21 cellular contexts compared by ENCODE assay signal in the genomic region with DNA sequence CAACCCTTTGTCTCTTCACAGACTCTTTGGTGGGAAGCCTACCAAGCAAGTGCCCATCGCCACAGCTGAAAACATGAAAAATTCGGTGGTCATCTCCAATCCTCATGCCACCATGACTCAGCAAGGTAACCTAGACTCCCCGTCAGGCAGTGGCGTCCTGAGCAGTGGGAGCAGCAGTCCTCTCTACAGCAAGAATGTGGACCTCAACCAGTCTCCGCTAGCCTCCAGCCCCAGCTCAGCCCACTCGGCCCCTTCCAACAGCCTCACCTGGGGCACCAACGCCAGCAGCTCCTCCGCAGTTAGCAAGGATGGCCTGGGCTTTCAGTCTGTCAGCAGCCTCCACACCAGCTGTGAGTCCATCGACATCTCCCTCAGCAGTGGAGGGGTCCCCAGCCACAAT.
A peak's percentile ranks its signal among the peaks of the same experiment; 100 is the strongest.
DNase-seq lines count a peak whose midpoint lies in the region; ATAC-seq and TF ChIP-seq lines count a peak whose summit lies in the region.
"Had no signal": no experiment of that assay in that cellular context is flagged by ENCODE, and none has a peak within 500 bp of the region (broad histone marks: within the 10 kb centered on the region; RNA-seq: fewer than 3 reads in every experiment).

No MANE protein-coding gene starts in this region.

- H4K8ac ChIP-seq in mesenchymal stem cell (ENCODE audit: low read length) = no peak overlapping the region

- H3F3A ChIP-seq in smooth muscle cell (ENCODE audit: low read depth) = peaks cover 14% of the 10 kb centered on the region

- no peak for DNase-seq in RWPE1 (ENCODE audit: low spot score)
- DNase-seq in dorsolateral prefrontal cortex = no peak
- no peak for DNase-seq in mesenchymal stem cell
- no peak for DNase-seq in smooth muscle cell (lab: John Stamatoyannopoulos, UW; ENCODE audit: unreplicated experiment)
- no peak for DNase-seq in T-helper 2 cell
- DNase-seq in stimulated activated naive B cell treated with anti-CD40 and anti-IgM and Interleukin-4, amounts not matched to agents 10 μg/mL and 1 μg/mL and 100 μg/mL, for 72 hours = no peak
- DNase-seq in activated naive CD4-positive, alpha-beta T cell treated with anti-CD3 and anti-CD28 coated beads, Interleukin-2, amount 50 U/mL, for 72 hours (ENCODE audit: low spot score in 2 of 2) = no peak
- DNase-seq: activated CD4-positive, alpha-beta T cell treated with anti-CD3 and anti-CD28 coated beads for 4 hours; activated CD8-positive, alpha-beta memory T cell treated with anti-CD3 and anti-CD28 coated beads, Interleukin-2, amount 10 ng/mL, durations not matched to agents 7 days and 5 days; CD8-positive, alpha-beta memory T cell; DMS79 treated with DMSO at 0.1 percent for 48 hours; immature natural killer cell; NCI-H1417 treated with DMSO at 0.1 percent for 48 hours; NCI-H524; ovary had no signal

- H3K14ac ChIP-seq in mesenchymal stem cell (ENCODE audit: low read length in 2 of 2) = no peak overlapping the region

- POLR2A ChIA-PET in RWPE1 (lab: Yijun Ruan, JAX; ENCODE audit: low non-redundant PET) = no interaction called here

- no peak overlapping the region for H3K4me3 Mint-ChIP-seq in stimulated activated naive B cell treated with anti-CD40 and anti-IgM and Interleukin-4, amounts not matched to agents 10 μg/mL and 1 μg/mL and 100 μg/mL, for 72 hours
- H3K4me3 Mint-ChIP-seq: activated CD8-positive, alpha-beta memory T cell treated with anti-CD3 and anti-CD28 coated beads, Interleukin-2, amount 10 ng/mL, durations not matched to agents 7 days and 5 days; activated naive CD8-positive, alpha-beta T cell; activated T-helper 1 cell treated with anti-CD3 and anti-CD28 coated beads, Interleukin-12 subunit alpha, Interleukin-12 subunit beta, Interleukin-2, Interleukin-4 antibody, amounts not matched to agents 30 ng/mL and 10 ng/mL and 1 ng/mL, durations not matched to agents 14 hours and 24 hours and 36 hours; CD8-positive, alpha-beta memory T cell; dendritic cell treated with granulocyte-macrophage colony-stimulating factor and Interleukin-4, amounts not matched to agents 40 ng/mL and 50 ng/mL, for 4 days; immature natural killer cell; stimulated activated effector memory CD8-positive, alpha-beta T cell treated with anti-CD3 and anti-CD28 coated beads, Interleukin-12 subunit alpha, Interleukin-12 subunit beta, amount 100 ng/mL, for 72 hours had no signal

- H3K27ac ChIP-seq in RWPE1 = peak overlapping the region; percentile 67
- H3K27ac ChIP-seq in dorsolateral prefrontal cortex = peak overlapping the region in 55 of 59 donors; percentile 0 to 84 (median 71)
- H3K27ac ChIP-seq in mesenchymal stem cell (ENCODE audit: low read length, poor library complexity, severe bottlenecking) = no peak overlapping the region
- H3K27ac ChIP-seq in smooth muscle cell (ENCODE audit: low read depth) = peak overlapping the region; percentile 70

- H3K27ac Mint-ChIP-seq in stimulated activated naive B cell treated with anti-CD40 and anti-IgM and Interleukin-4, amounts not matched to agents 10 μg/mL and 1 μg/mL and 100 μg/mL, for 72 hours = no peak overlapping the region
- H3K27ac Mint-ChIP-seq in activated naive CD4-positive, alpha-beta T cell treated with anti-CD3 and anti-CD28 coated beads, Interleukin-2, amount 50 U/mL, for 72 hours = no peak overlapping the region
- H3K27ac Mint-ChIP-seq: activated CD8-positive, alpha-beta memory T cell treated with anti-CD3 and anti-CD28 coated beads, Interleukin-2, amount 10 ng/mL, durations not matched to agents 7 days and 5 days; activated naive CD8-positive, alpha-beta T cell; activated T-helper 1 cell treated with anti-CD3 and anti-CD28 coated beads, Interleukin-12 subunit alpha, Interleukin-12 subunit beta, Interleukin-2, Interleukin-4 antibody, amounts not matched to agents 30 ng/mL and 10 ng/mL and 1 ng/mL, durations not matched to agents 14 hours and 24 hours and 36 hours; CD8-positive, alpha-beta memory T cell; dendritic cell treated with granulocyte-macrophage colony-stimulating factor and Interleukin-4, amounts not matched to agents 40 ng/mL and 50 ng/mL, for 4 days; immature natural killer cell; stimulated activated effector memory CD8-positive, alpha-beta T cell treated with anti-CD3 and anti-CD28 coated beads, Interleukin-12 subunit alpha, Interleukin-12 subunit beta, amount 100 ng/mL, for 72 hours had no signal

- ATAC-seq in GM21619 (IDR thresholded peaks at IDR 0.05; ENCODE audit: unreplicated experiment) = no peak
- no peak for ATAC-seq in stimulated activated naive B cell treated with anti-CD40 and anti-IgM and Interleukin-4, amounts not matched to agents 10 μg/mL and 1 μg/mL and 100 μg/mL, for 72 hours (replicated peaks)
- ATAC-seq in activated naive CD4-positive, alpha-beta T cell treated with anti-CD3 and anti-CD28 coated beads, Interleukin-2, amount 50 U/mL, for 72 hours = no peak
- ATAC-seq: activated CD8-positive, alpha-beta memory T cell treated with anti-CD3 and anti-CD28 coated beads, Interleukin-2, amount 10 ng/mL, durations not matched to agents 7 days and 5 days; HepG2; stimulated activated effector memory CD8-positive, alpha-beta T cell treated with anti-CD3 and anti-CD28 coated beads, Interleukin-12 subunit alpha, Interleukin-12 subunit beta, amount 100 ng/mL, for 72 hours had no signal

- H4K20me1 ChIP-seq in smooth muscle cell (ENCODE audit: low read depth) = peaks cover 2% of the 10 kb centered on the region

- peaks cover 2 to 22% of the 10 kb centered on the region in 2 donors for H3K4me1 Mint-ChIP-seq in stimulated activated naive B cell treated with anti-CD40 and anti-IgM and Interleukin-4, amounts not matched to agents 10 μg/mL and 1 μg/mL and 100 μg/mL, for 72 hours
- H3K4me1 Mint-ChIP-seq: activated CD8-positive, alpha-beta memory T cell treated with anti-CD3 and anti-CD28 coated beads, Interleukin-2, amount 10 ng/mL, durations not matched to agents 7 days and 5 days; CD8-positive, alpha-beta memory T cell; stimulated activated effector memory CD8-positive, alpha-beta T cell treated with anti-CD3 and anti-CD28 coated beads, Interleukin-12 subunit alpha, Interleukin-12 subunit beta, amount 100 ng/mL, for 72 hours had no signal

- WGBS in mesenchymal stem cell = 97% methylated on average over 9 of the region's 9 CpGs
- WGBS in smooth muscle cell (ENCODE audit: low lambda C conversion rate) = 94% methylated on average over 9 of the region's 9 CpGs

- peaks cover 26 to 91% of the 10 kb centered on the region in 2 experiments for H3K36me3 ChIP-seq in mesenchymal stem cell (ENCODE audit: control insufficient read depth in 1 of 2, insufficient read depth in 2 of 2, low read depth in 1 of 2, low read length in 2 of 2)
- peaks cover 6% of the 10 kb centered on the region for H3K36me3 ChIP-seq in smooth muscle cell (ENCODE audit: low read depth)
- H3K36me3 ChIP-seq: ovary had no signal

- no peak overlapping the region for H2BK120ac ChIP-seq in mesenchymal stem cell (ENCODE audit: low read depth, low read length)

- no peaks in the 10 kb centered on the region for H3K9me3 ChIP-seq in mesenchymal stem cell (ENCODE audit: control insufficient read depth, low read length)
- H3K9me3 ChIP-seq in smooth muscle cell (replicated peaks; ENCODE audit: low read depth) = no peaks in the 10 kb centered on the region
- H3K9me3 ChIP-seq: ovary had no signal

- peaks cover 12% of the 10 kb centered on the region for H3K4me1 ChIP-seq in mesenchymal stem cell (ENCODE audit: control insufficient read depth, insufficient read depth, low read depth, low read length)
- peaks cover 16% of the 10 kb centered on the region for H3K4me1 ChIP-seq in smooth muscle cell (ENCODE audit: low read depth)

- H3K9me3 Mint-ChIP-seq in stimulated activated naive B cell treated with anti-CD40 and anti-IgM and Interleukin-4, amounts not matched to agents 10 μg/mL and 1 μg/mL and 100 μg/mL, for 72 hours = no peaks in the 10 kb centered on the region
- H3K9me3 Mint-ChIP-seq in activated naive CD4-positive, alpha-beta T cell treated with anti-CD3 and anti-CD28 coated beads, Interleukin-2, amount 50 U/mL, for 72 hours = no peaks in the 10 kb centered on the region
- H3K9me3 Mint-ChIP-seq: activated T-helper 1 cell treated with anti-CD3 and anti-CD28 coated beads, Interleukin-12 subunit alpha, Interleukin-12 subunit beta, Interleukin-2, Interleukin-4 antibody, amounts not matched to agents 30 ng/mL and 10 ng/mL and 1 ng/mL, durations not matched to agents 14 hours and 24 hours and 36 hours; CD8-positive, alpha-beta memory T cell; dendritic cell treated with granulocyte-macrophage colony-stimulating factor and Interleukin-4, amounts not matched to agents 40 ng/mL and 50 ng/mL, for 4 days; immature natural killer cell; stimulated activated effector memory CD8-positive, alpha-beta T cell treated with anti-CD3 and anti-CD28 coated beads, Interleukin-12 subunit alpha, Interleukin-12 subunit beta, amount 100 ng/mL, for 72 hours had no signal

- H2AK5ac ChIP-seq in mesenchymal stem cell (ENCODE audit: low read length, severe bottlenecking) = no peak overlapping the region

- H3K4me2 ChIP-seq in mesenchymal stem cell (ENCODE audit: low read length, poor library complexity, severe bottlenecking) (no peak overlapping the region), smooth muscle cell (no peak overlapping the region)

- H3K9ac ChIP-seq in mesenchymal stem cell (ENCODE audit: low read length) (no peak overlapping the region), smooth muscle cell (ENCODE audit: low read depth) (no peak overlapping the region)

- no peak overlapping the region for H3K23ac ChIP-seq in mesenchymal stem cell (ENCODE audit: low read length in 2 of 2)

- intact Hi-C loops in dorsolateral prefrontal cortex (cut with DNase I) = no loop called here

- no peak for TF ChIP-seq CTCF in RWPE1 (conservative IDR thresholded peaks at IDR 0.05; ENCODE audit: low read depth)
- TF ChIP-seq CTCF in dorsolateral prefrontal cortex (IDR thresholded peaks at IDR 0.05 in 54 of 56, conservative IDR thresholded peaks at IDR 0.05 in 2 of 56; ENCODE audit: low read depth in 1 of 56, partially characterized antibody in 56 of 56) = no peak
- TF ChIP-seq CTCF in smooth muscle cell (IDR thresholded peaks at IDR 0.05; ENCODE audit: borderline replicate concordance, insufficient read depth, poor library complexity, severe bottlenecking) = no peak

- H2AFZ ChIP-seq in mesenchymal stem cell (ENCODE audit: low read depth, low read length) (no peak overlapping the region), smooth muscle cell (ENCODE audit: low read depth) (no peak overlapping the region)

- CTCF ChIA-PET in RWPE1 (lab: Yijun Ruan, JAX) = no interaction called here

- no peak overlapping the region for H3K18ac ChIP-seq in mesenchymal stem cell (ENCODE audit: low read depth in 1 of 2, low read length in 2 of 2)

- no peak overlapping the region for H3K4ac ChIP-seq in mesenchymal stem cell (ENCODE audit: low read depth in 1 of 2, low read length in 2 of 2)

- no peak overlapping the region for H3K4me3 ChIP-seq in dorsolateral prefrontal cortex
- H3K4me3 ChIP-seq in mesenchymal stem cell (ENCODE audit: insufficient read depth in 1 of 2, low read depth in 1 of 2, low read length in 2 of 2) = no peak overlapping the region
- no peak overlapping the region for H3K4me3 ChIP-seq in smooth muscle cell
- H3K4me3 ChIP-seq: ovary had no signal

- peak overlapping the region; percentile 25 for H4K91ac ChIP-seq in mesenchymal stem cell (ENCODE audit: low read length)

- H3K36me3 Mint-ChIP-seq in stimulated activated naive B cell treated with anti-CD40 and anti-IgM and Interleukin-4, amounts not matched to agents 10 μg/mL and 1 μg/mL and 100 μg/mL, for 72 hours = peaks cover 0 to 5% of the 10 kb centered on the region in 2 donors
- H3K36me3 Mint-ChIP-seq in activated naive CD4-positive, alpha-beta T cell treated with anti-CD3 and anti-CD28 coated beads, Interleukin-2, amount 50 U/mL, for 72 hours = no peaks in the 10 kb centered on the region
- H3K36me3 Mint-ChIP-seq: activated CD8-positive, alpha-beta memory T cell treated with anti-CD3 and anti-CD28 coated beads, Interleukin-2, amount 10 ng/mL, durations not matched to agents 7 days and 5 days; activated naive CD8-positive, alpha-beta T cell; stimulated activated effector memory CD8-positive, alpha-beta T cell treated with anti-CD3 and anti-CD28 coated beads, Interleukin-12 subunit alpha, Interleukin-12 subunit beta, amount 100 ng/mL, for 72 hours had no signal

- no peaks in the 10 kb centered on the region for H3K27me3 Mint-ChIP-seq in stimulated activated naive B cell treated with anti-CD40 and anti-IgM and Interleukin-4, amounts not matched to agents 10 μg/mL and 1 μg/mL and 100 μg/mL, for 72 hours
- H3K27me3 Mint-ChIP-seq: activated CD8-positive, alpha-beta memory T cell treated with anti-CD3 and anti-CD28 coated beads, Interleukin-2, amount 10 ng/mL, durations not matched to agents 7 days and 5 days; activated naive CD8-positive, alpha-beta T cell; CD8-positive, alpha-beta memory T cell; dendritic cell treated with granulocyte-macrophage colony-stimulating factor and Interleukin-4, amounts not matched to agents 40 ng/mL and 50 ng/mL, for 4 days had no signal

- H2BK5ac ChIP-seq in mesenchymal stem cell (ENCODE audit: low read depth, low read length, poor library complexity, severe bottlenecking) = no peak overlapping the region

- H3K79me1 ChIP-seq in mesenchymal stem cell (replicated peaks; ENCODE audit: low read length, poor library complexity, severe bottlenecking) = peaks cover 2% of the 10 kb centered on the region

- H3K79me2 ChIP-seq in smooth muscle cell (ENCODE audit: low read depth) = peaks cover 16% of the 10 kb centered on the region

- H2BK15ac ChIP-seq in mesenchymal stem cell (ENCODE audit: low read depth, poor library complexity, severe bottlenecking) = no peak overlapping the region

- no peak overlapping the region for H2BK12ac ChIP-seq in mesenchymal stem cell (ENCODE audit: low read length in 2 of 2)

- no peaks in the 10 kb centered on the region for H3K27me3 ChIP-seq in dorsolateral prefrontal cortex
- no peaks in the 10 kb centered on the region for H3K27me3 ChIP-seq in mesenchymal stem cell (ENCODE audit: control insufficient read depth in 1 of 2, insufficient read depth in 1 of 2, low read length in 2 of 2)
- no peaks in the 10 kb centered on the region for H3K27me3 ChIP-seq in smooth muscle cell (ENCODE audit: low read depth)
- H3K27me3 ChIP-seq: ovary had no signal
